1 cellular context compared by ENCODE assay signal in genomic region chr11:18524248-18524647, GRCh38.
TF ChIP-seq lines count a peak whose summit lies in the region.

No MANE protein-coding gene starts in this region.

TF ChIP-seq in HepG2, 621 proteins besides CTCF, POLR2A, EP300 and RAD21 (continued from another document and continues in another):
- TF ChIP-seq, protein P1, sequence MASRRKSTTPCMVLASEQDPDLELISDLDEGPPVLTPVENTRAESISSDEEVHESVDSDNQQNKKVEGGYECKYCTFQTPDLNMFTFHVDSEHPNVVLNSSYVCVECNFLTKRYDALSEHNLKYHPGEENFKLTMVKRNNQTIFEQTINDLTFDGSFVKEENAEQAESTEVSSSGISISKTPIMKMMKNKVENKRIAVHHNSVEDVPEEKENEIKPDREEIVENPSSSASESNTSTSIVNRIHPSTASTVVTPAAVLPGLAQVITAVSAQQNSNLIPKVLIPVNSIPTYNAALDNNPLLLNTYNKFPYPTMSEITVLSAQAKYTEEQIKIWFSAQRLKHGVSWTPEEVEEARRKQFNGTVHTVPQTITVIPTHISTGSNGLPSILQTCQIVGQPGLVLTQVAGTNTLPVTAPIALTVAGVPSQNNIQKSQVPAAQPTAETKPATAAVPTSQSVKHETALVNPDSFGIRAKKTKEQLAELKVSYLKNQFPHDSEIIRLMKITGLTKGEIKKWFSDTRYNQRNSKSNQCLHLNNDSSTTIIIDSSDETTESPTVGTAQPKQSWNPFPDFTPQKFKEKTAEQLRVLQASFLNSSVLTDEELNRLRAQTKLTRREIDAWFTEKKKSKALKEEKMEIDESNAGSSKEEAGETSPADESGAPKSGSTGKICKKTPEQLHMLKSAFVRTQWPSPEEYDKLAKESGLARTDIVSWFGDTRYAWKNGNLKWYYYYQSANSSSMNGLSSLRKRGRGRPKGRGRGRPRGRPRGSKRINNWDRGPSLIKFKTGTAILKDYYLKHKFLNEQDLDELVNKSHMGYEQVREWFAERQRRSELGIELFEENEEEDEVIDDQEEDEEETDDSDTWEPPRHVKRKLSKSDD (CRISPR knock-in tag; IDR thresholded peaks at IDR 0.05; ENCODE audit: low read depth) = no peak
- TF ChIP-seq ZNF543 (CRISPR knock-in tag; IDR thresholded peaks at IDR 0.05) = no peak
- TF ChIP-seq, protein P2, sequence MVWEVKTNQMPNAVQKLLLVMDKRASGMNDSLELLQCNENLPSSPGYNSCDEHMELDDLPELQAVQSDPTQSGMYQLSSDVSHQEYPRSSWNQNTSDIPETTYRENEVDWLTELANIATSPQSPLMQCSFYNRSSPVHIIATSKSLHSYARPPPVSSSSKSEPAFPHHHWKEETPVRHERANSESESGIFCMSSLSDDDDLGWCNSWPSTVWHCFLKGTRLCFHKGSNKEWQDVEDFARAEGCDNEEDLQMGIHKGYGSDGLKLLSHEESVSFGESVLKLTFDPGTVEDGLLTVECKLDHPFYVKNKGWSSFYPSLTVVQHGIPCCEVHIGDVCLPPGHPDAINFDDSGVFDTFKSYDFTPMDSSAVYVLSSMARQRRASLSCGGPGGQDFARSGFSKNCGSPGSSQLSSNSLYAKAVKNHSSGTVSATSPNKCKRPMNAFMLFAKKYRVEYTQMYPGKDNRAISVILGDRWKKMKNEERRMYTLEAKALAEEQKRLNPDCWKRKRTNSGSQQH (CRISPR knock-in tag; IDR thresholded peaks at IDR 0.05; ENCODE audit: low read depth) = no peak
- TF ChIP-seq ZSCAN29 (CRISPR knock-in tag; conservative IDR thresholded peaks at IDR 0.05) = no peak
- TF ChIP-seq HIVEP1 (CRISPR knock-in tag; IDR thresholded peaks at IDR 0.05) = no peak
- no peak for TF ChIP-seq ZNF224 (CRISPR knock-in tag; IDR thresholded peaks at IDR 0.05)
- TF ChIP-seq ZNF350 (CRISPR knock-in tag; IDR thresholded peaks at IDR 0.05; ENCODE audit: borderline replicate concordance, low read depth) = no peak
- TF ChIP-seq IKZF4 (CRISPR knock-in tag; IDR thresholded peaks at IDR 0.05; ENCODE audit: borderline replicate concordance, low read depth, not compliant biosample characterization) = no peak
- TF ChIP-seq ARID4A (CRISPR knock-in tag; IDR thresholded peaks at IDR 0.05; ENCODE audit: borderline replicate concordance) = no peak
- TF ChIP-seq HHEX (CRISPR knock-in tag; IDR thresholded peaks at IDR 0.05) = no peak
- peak in 1 of 2 experiments; percentile 86; a peak in 2 of 4 replicates for TF ChIP-seq ATF4 (CRISPR knock-in tag; IDR thresholded peaks at IDR 0.05)
- TF ChIP-seq, protein P3, sequence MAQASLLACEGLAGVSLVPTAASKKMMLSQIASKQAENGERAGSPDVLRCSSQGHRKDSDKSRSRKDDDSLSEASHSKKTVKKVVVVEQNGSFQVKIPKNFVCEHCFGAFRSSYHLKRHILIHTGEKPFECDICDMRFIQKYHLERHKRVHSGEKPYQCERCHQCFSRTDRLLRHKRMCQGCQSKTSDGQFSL (CRISPR knock-in tag; IDR thresholded peaks at IDR 0.05) = no peak
- TF ChIP-seq TCF12 (IDR thresholded peaks at IDR 0.05) = no peak
- TF ChIP-seq TCF12 (CRISPR knock-in tag; IDR thresholded peaks at IDR 0.05) = no peak
- no peak for TF ChIP-seq ZNF574 (CRISPR knock-in tag; IDR thresholded peaks at IDR 0.05)
- TF ChIP-seq ZNF484 (CRISPR knock-in tag; IDR thresholded peaks at IDR 0.05; ENCODE audit: borderline replicate concordance, low read depth) = no peak
- TF ChIP-seq FOXK1 (CRISPR knock-in tag; IDR thresholded peaks at IDR 0.05; ENCODE audit: borderline replicate concordance, low read depth) = 0 out of 2 replicates have a peak, but pooled peaks have one; percentile 17
- no peak for TF ChIP-seq IKZF1 (IDR thresholded peaks at IDR 0.05)
- no peak for TF ChIP-seq ZNF879 (CRISPR knock-in tag; IDR thresholded peaks at IDR 0.05)
- TF ChIP-seq ZNF501 (CRISPR knock-in tag; IDR thresholded peaks at IDR 0.05) = no peak
- TF ChIP-seq, protein P4, sequence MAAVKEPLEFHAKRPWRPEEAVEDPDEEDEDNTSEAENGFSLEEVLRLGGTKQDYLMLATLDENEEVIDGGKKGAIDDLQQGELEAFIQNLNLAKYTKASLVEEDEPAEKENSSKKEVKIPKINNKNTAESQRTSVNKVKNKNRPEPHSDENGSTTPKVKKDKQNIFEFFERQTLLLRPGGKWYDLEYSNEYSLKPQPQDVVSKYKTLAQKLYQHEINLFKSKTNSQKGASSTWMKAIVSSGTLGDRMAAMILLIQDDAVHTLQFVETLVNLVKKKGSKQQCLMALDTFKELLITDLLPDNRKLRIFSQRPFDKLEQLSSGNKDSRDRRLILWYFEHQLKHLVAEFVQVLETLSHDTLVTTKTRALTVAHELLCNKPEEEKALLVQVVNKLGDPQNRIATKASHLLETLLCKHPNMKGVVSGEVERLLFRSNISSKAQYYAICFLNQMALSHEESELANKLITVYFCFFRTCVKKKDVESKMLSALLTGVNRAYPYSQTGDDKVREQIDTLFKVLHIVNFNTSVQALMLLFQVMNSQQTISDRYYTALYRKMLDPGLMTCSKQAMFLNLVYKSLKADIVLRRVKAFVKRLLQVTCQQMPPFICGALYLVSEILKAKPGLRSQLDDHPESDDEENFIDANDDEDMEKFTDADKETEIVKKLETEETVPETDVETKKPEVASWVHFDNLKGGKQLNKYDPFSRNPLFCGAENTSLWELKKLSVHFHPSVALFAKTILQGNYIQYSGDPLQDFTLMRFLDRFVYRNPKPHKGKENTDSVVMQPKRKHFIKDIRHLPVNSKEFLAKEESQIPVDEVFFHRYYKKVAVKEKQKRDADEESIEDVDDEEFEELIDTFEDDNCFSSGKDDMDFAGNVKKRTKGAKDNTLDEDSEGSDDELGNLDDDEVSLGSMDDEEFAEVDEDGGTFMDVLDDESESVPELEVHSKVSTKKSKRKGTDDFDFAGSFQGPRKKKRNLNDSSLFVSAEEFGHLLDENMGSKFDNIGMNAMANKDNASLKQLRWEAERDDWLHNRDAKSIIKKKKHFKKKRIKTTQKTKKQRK (IDR thresholded peaks at IDR 0.05; ENCODE audit: low read length) = no peak
- no peak for TF ChIP-seq ZSCAN20 (CRISPR knock-in tag; IDR thresholded peaks at IDR 0.05; ENCODE audit: borderline replicate concordance)
- no peak for TF ChIP-seq SPEN (CRISPR knock-in tag; IDR thresholded peaks at IDR 0.05; ENCODE audit: low read depth)
- TF ChIP-seq, protein P5, sequence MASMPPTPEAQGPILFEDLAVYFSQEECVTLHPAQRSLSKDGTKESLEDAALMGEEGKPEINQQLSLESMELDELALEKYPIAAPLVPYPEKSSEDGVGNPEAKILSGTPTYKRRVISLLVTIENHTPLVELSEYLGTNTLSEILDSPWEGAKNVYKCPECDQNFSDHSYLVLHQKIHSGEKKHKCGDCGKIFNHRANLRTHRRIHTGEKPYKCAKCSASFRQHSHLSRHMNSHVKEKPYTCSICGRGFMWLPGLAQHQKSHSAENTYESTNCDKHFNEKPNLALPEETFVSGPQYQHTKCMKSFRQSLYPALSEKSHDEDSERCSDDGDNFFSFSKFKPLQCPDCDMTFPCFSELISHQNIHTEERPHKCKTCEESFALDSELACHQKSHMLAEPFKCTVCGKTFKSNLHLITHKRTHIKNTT (CRISPR knock-in tag; IDR thresholded peaks at IDR 0.05) = no peak
- TF ChIP-seq RFX1 (IDR thresholded peaks at IDR 0.05) = no peak
- TF ChIP-seq U2AF1 (optimal IDR thresholded peaks at IDR 0.05; ENCODE audit: low read depth, low read length) = no peak
- TF ChIP-seq ZNF761 (CRISPR knock-in tag; conservative IDR thresholded peaks at IDR 0.05) = no peak
- TF ChIP-seq ZNF619 (CRISPR knock-in tag; IDR thresholded peaks at IDR 0.05) = no peak
- TF ChIP-seq ZNF44 (CRISPR knock-in tag; IDR thresholded peaks at IDR 0.05) = no peak
- no peak for TF ChIP-seq SMAD1 (CRISPR knock-in tag; IDR thresholded peaks at IDR 0.05; ENCODE audit: borderline replicate concordance, low read depth)
- TF ChIP-seq RFX3 (CRISPR knock-in tag; IDR thresholded peaks at IDR 0.05) = no peak
- no peak for TF ChIP-seq ETV5 (CRISPR knock-in tag; IDR thresholded peaks at IDR 0.05; ENCODE audit: borderline replicate concordance)
- no peak for TF ChIP-seq ZNF17 (CRISPR knock-in tag; IDR thresholded peaks at IDR 0.05)
- TF ChIP-seq, protein P6, sequence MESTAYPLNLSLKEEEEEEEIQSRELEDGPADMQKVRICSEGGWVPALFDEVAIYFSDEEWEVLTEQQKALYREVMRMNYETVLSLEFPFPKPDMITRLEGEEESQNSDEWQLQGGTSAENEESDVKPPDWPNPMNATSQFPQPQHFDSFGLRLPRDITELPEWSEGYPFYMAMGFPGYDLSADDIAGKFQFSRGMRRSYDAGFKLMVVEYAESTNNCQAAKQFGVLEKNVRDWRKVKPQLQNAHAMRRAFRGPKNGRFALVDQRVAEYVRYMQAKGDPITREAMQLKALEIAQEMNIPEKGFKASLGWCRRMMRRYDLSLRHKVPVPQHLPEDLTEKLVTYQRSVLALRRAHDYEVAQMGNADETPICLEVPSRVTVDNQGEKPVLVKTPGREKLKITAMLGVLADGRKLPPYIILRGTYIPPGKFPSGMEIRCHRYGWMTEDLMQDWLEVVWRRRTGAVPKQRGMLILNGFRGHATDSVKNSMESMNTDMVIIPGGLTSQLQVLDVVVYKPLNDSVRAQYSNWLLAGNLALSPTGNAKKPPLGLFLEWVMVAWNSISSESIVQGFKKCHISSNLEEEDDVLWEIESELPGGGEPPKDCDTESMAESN (CRISPR knock-in tag; conservative IDR thresholded peaks at IDR 0.05) = no peak
- TF ChIP-seq, protein P7, sequence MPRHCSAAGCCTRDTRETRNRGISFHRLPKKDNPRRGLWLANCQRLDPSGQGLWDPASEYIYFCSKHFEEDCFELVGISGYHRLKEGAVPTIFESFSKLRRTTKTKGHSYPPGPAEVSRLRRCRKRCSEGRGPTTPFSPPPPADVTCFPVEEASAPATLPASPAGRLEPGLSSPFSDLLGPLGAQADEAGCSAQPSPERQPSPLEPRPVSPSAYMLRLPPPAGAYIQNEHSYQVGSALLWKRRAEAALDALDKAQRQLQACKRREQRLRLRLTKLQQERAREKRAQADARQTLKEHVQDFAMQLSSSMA (CRISPR knock-in tag; IDR thresholded peaks at IDR 0.05) = no peak
- TF ChIP-seq RBFOX2 (IDR thresholded peaks at IDR 0.05; ENCODE audit: low read depth, low read length) = no peak
- no peak for TF ChIP-seq DNMT3B (CRISPR knock-in tag; conservative IDR thresholded peaks at IDR 0.05)
- no peak for TF ChIP-seq PCBP1 (IDR thresholded peaks at IDR 0.05; ENCODE audit: borderline replicate concordance, low read depth, low read length)
- TF ChIP-seq, protein P8, sequence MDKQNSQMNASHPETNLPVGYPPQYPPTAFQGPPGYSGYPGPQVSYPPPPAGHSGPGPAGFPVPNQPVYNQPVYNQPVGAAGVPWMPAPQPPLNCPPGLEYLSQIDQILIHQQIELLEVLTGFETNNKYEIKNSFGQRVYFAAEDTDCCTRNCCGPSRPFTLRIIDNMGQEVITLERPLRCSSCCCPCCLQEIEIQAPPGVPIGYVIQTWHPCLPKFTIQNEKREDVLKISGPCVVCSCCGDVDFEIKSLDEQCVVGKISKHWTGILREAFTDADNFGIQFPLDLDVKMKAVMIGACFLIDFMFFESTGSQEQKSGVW (CRISPR knock-in tag; IDR thresholded peaks at IDR 0.05; ENCODE audit: borderline replicate concordance) = no peak
- no peak for TF ChIP-seq ZSCAN31 (CRISPR knock-in tag; IDR thresholded peaks at IDR 0.05; ENCODE audit: low read depth)
- no peak for TF ChIP-seq SALL2 (CRISPR knock-in tag; IDR thresholded peaks at IDR 0.05)
